Comparison of ENCODE assay signal across 8 cellular contexts in the genomic region with DNA sequence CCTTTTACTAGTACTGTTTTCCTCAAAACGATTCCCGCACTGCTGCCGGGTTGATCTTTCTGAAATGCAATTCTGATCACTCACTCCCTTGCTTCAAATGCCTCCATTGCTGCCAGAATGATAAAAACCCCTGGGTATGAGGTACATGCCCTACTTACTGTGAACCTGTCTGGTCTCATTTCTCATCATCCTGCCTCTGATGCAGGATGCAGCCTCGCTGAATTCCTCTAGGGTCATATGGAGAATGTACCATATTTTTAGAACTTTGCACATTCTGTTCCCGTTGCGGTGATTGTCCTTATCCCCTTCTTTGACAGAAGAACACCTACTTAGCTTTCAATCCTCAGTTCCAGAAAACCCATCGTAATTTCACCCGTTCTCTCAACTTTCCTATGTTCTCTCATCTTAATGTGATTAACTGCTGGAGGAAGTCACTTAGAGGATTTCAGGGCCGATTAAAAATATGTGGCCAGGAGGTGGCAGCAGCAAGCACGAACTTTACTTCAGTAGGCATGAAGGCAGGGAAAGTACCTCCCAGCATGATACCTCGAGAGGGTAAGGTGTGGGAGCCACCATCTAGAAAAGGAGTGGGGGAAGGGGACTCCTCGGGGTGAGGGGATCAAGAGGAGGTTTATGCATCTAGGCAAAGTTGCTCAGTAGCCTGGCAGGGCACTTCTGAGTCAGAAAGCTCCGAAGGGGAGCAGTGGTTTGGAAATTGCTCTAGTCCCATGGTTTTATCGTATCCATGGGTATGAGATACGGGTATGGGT.
A peak's percentile ranks its signal among the peaks of the same experiment; 100 is the strongest.
DNase-seq lines count a peak whose midpoint lies in the region; ATAC-seq and TF ChIP-seq lines count a peak whose summit lies in the region.

No MANE protein-coding gene starts in this region.

- DNase-seq in AG09309 (ENCODE audit: low read depth) (no peak), SHP77 treated with DMSO at 0.1 percent for 48 hours (lab: John Stamatoyannopoulos, UW) (peak; percentile 13), dedifferentiated amniotic fluid mesenchymal stem cell (ENCODE audit: extremely low spot score) (peak; percentile 57), mucosa of descending colon (peak in 2 of 3 donors; percentile 40 to 77), GOT3 (lab: John Stamatoyannopoulos, UW) (no peak)

- ATAC-seq in HG03460 (IDR thresholded peaks at IDR 0.05; ENCODE audit: unreplicated experiment): peak; percentile 83
- ATAC-seq in mucosa of descending colon: peak; percentile 54
- ATAC-seq in GM21515 (IDR thresholded peaks at IDR 0.05; ENCODE audit: unreplicated experiment): no peak

- TF ChIP-seq CTCF in AG09309 (IDR thresholded peaks at IDR 0.05; ENCODE audit: control insufficient read depth, insufficient read depth, low read depth, low read length, missing control alignments) (peak; percentile 66), GM12874 (IDR thresholded peaks at IDR 0.05; ENCODE audit: insufficient read depth, low read depth, low read length) (peak; percentile 36; the same call in 1 of the 2 replicates), mucosa of descending colon (IDR thresholded peaks at IDR 0.05) (no peak)

- no peaks in the 10 kb centered on the region for H3K36me3 ChIP-seq in mucosa of descending colon (ENCODE audit: low read depth)

- H3K4me3 ChIP-seq in AG09309 (ENCODE audit: control insufficient read depth, low read depth, low read length): no peak overlapping the region
- H3K4me3 ChIP-seq in mucosa of descending colon: no peak overlapping the region

- H3K9me3 ChIP-seq in mucosa of descending colon: no peaks in the 10 kb centered on the region

- intact Hi-C loops in mucosa of descending colon (cut with DNase I, micrococcal nuclease): no loop called here

- H3K4me1 ChIP-seq in mucosa of descending colon (ENCODE audit: low read depth): no peaks in the 10 kb centered on the region

Comparison
In these comparisons a context has a peak if more than half of its experiments do, and no peak if none do; other contexts are left out.
1. DNase-seq: peak in SHP77 treated with DMSO at 0.1 percent for 48 hours (single experiment), dedifferentiated amniotic fluid mesenchymal stem cell (single experiment) and mucosa of descending colon (2 of 3); none in AG09309 (single experiment) and GOT3 (single experiment).